Comparison of ENCODE assay signal across 31 cellular contexts in genomic region chr2:30588891-30589495, GRCh38.
"Had no signal": no experiment of that assay in that cellular context is flagged by ENCODE, and none has a peak within 500 bp of the region (broad histone marks: within the 10 kb centered on the region; RNA-seq: fewer than 3 reads in every experiment).

No MANE protein-coding gene starts in this region.

- DNase-seq: activated CD4-positive, alpha-beta T cell treated with anti-CD3 and anti-CD28 coated beads for 48 hours; activated CD4-positive, alpha-beta T cell treated with anti-CD3 and anti-CD28 coated beads, Interleukin-2, amount 50 U/mL, for 48 hours; activated CD8-positive, alpha-beta memory T cell treated with anti-CD3 and anti-CD28 coated beads for 24 hours; activated gamma-delta T cell; activated naive CD4-positive, alpha-beta T cell treated with anti-CD3 and anti-CD28 coated beads, Interleukin-2, amount 50 U/mL, for 16 hours; activated naive CD8-positive, alpha-beta T cell treated with anti-CD3 and anti-CD28 coated beads, Interleukin-2, amount 50 U/mL, for 24 hours; anterior cingulate cortex; endodermal cell; head of caudate nucleus; mesendoderm; mucosa of descending colon; ovary; sigmoid colon; stimulated activated CD4-positive, alpha-beta T cell treated with anti-CD3 and anti-CD28 coated beads, Interleukin-15, amount 100 ng/mL, for 24 hours; stimulated activated CD4-positive, alpha-beta T cell treated with anti-CD3 and anti-CD28 coated beads, Interleukin-2, amount 100 ng/mL, for 24 hours; stimulated activated naive CD4-positive, alpha-beta T cell; T-helper 17 cell; T1000; tibial artery; upper lobe of right lung; WERI-Rb-1 had no signal

- H3K4me1 ChIP-seq: suprapubic skin, upper lobe of right lung had no signal

- H3K4me3 ChIP-seq: lung, mucosa of descending colon, ovary, sigmoid colon, SK-N-MC, suprapubic skin, tibial artery, upper lobe of right lung had no signal

- H3K9me3 ChIP-seq: mucosa of descending colon, neutrophil, ovary, sigmoid colon, suprapubic skin, tibial artery, upper lobe of right lung had no signal

- H3K27ac Mint-ChIP-seq: activated naive CD8-positive, alpha-beta T cell treated with anti-CD3 and anti-CD28 coated beads, Interleukin-2, amount 50 U/mL, for 24 hours; activated T-helper 1 cell treated with anti-CD3 and anti-CD28 coated beads, Interleukin-12 subunit alpha, Interleukin-12 subunit beta, Interleukin-2, Interleukin-4 antibody, amounts not matched to agents 30 ng/mL and 10 ng/mL and 1 ng/mL, durations not matched to agents 14 hours and 24 hours and 36 hours; dendritic cell treated with granulocyte-macrophage colony-stimulating factor and Interleukin-4, amounts not matched to agents 40 ng/mL and 50 ng/mL, for 4 days; endodermal cell; nephron; progenitor cell of endocrine pancreas; T-helper 17 cell had no signal

- H3K27me3 Mint-ChIP-seq: activated naive CD8-positive, alpha-beta T cell treated with anti-CD3 and anti-CD28 coated beads, Interleukin-2, amount 50 U/mL, for 24 hours; dendritic cell treated with granulocyte-macrophage colony-stimulating factor and Interleukin-4, amounts not matched to agents 40 ng/mL and 50 ng/mL, for 4 days; progenitor cell of endocrine pancreas; T-helper 17 cell had no signal

- H3K9me3 Mint-ChIP-seq: activated naive CD8-positive, alpha-beta T cell treated with anti-CD3 and anti-CD28 coated beads, Interleukin-2, amount 50 U/mL, for 24 hours; activated T-helper 1 cell treated with anti-CD3 and anti-CD28 coated beads, Interleukin-12 subunit alpha, Interleukin-12 subunit beta, Interleukin-2, Interleukin-4 antibody, amounts not matched to agents 30 ng/mL and 10 ng/mL and 1 ng/mL, durations not matched to agents 14 hours and 24 hours and 36 hours; dendritic cell treated with granulocyte-macrophage colony-stimulating factor and Interleukin-4, amounts not matched to agents 40 ng/mL and 50 ng/mL, for 4 days; endodermal cell; nephron had no signal

- H3K4me3 Mint-ChIP-seq: activated naive CD8-positive, alpha-beta T cell treated with anti-CD3 and anti-CD28 coated beads, Interleukin-2, amount 50 U/mL, for 24 hours; activated T-helper 1 cell treated with anti-CD3 and anti-CD28 coated beads, Interleukin-12 subunit alpha, Interleukin-12 subunit beta, Interleukin-2, Interleukin-4 antibody, amounts not matched to agents 30 ng/mL and 10 ng/mL and 1 ng/mL, durations not matched to agents 14 hours and 24 hours and 36 hours; dendritic cell treated with granulocyte-macrophage colony-stimulating factor and Interleukin-4, amounts not matched to agents 40 ng/mL and 50 ng/mL, for 4 days; endodermal cell; nephron; T-helper 17 cell had no signal

- H3K4me1 Mint-ChIP-seq: endodermal cell had no signal

- H3K27ac ChIP-seq: neutrophil, ovary, SK-N-MC, suprapubic skin, tibial artery, upper lobe of right lung, WERI-Rb-1 had no signal

- H3K27me3 ChIP-seq: neutrophil, ovary, sigmoid colon, suprapubic skin, tibial artery, upper lobe of right lung had no signal

- H3K36me3 ChIP-seq: neutrophil, ovary, sigmoid colon, suprapubic skin, tibial artery, upper lobe of right lung, WERI-Rb-1 had no signal

- ATAC-seq: activated CD4-positive, CD25-positive, alpha-beta regulatory T cell treated with anti-CD3 and anti-CD28 coated beads, Interleukin-2, amount 50 U/mL, for 24 hours; activated naive CD8-positive, alpha-beta T cell treated with anti-CD3 and anti-CD28 coated beads, Interleukin-2, amount 50 U/mL, for 24 hours; esophagus mucosa; mucosa of descending colon; T-helper 17 cell; upper lobe of right lung had no signal
